Comparison of ENCODE assay signal across 24 cellular contexts in genomic region chr15:73249499-73249898, GRCh38.
"Had no signal": no experiment of that assay in that cellular context is flagged by ENCODE, and none has a peak within 500 bp of the region (broad histone marks: within the 10 kb centered on the region; RNA-seq: fewer than 3 reads in every experiment).

No MANE protein-coding gene starts in this region.

- H3K4me3 Mint-ChIP-seq: activated CD4-positive, alpha-beta T cell treated with anti-CD3 and anti-CD28 coated beads, Interleukin-2, amount 10 ng/mL, durations not matched to agents 7 days and 5 days; activated CD8-positive, alpha-beta T cell treated with anti-CD3 and anti-CD28 coated beads, Interleukin-2, amount 10 ng/mL, durations not matched to agents 7 days and 5 days; brain; natural killer cell had no signal

- H3K4me1 Mint-ChIP-seq: activated CD4-positive, alpha-beta T cell treated with anti-CD3 and anti-CD28 coated beads, Interleukin-2, amount 10 ng/mL, durations not matched to agents 7 days and 5 days; brain; natural killer cell had no signal

- H3K27ac Mint-ChIP-seq: activated CD4-positive, alpha-beta T cell treated with anti-CD3 and anti-CD28 coated beads, Interleukin-2, amount 10 ng/mL, durations not matched to agents 7 days and 5 days; activated CD8-positive, alpha-beta T cell treated with anti-CD3 and anti-CD28 coated beads, Interleukin-2, amount 10 ng/mL, durations not matched to agents 7 days and 5 days; activated naive CD4-positive, alpha-beta T cell treated with anti-CD3 and anti-CD28 coated beads, Interleukin-2, amount 50 U/mL, for 72 hours; natural killer cell had no signal

- H3K27me3 Mint-ChIP-seq: activated CD4-positive, alpha-beta T cell treated with anti-CD3 and anti-CD28 coated beads, Interleukin-2, amount 10 ng/mL, durations not matched to agents 7 days and 5 days; brain had no signal

- H3K36me3 ChIP-seq: right atrium auricular region had no signal

- H3K36me3 Mint-ChIP-seq: activated naive CD4-positive, alpha-beta T cell treated with anti-CD3 and anti-CD28 coated beads, Interleukin-2, amount 50 U/mL, for 72 hours; natural killer cell had no signal

- H3K9me3 ChIP-seq: esophagus muscularis mucosa, gastrocnemius medialis, psoas muscle, right atrium auricular region, upper lobe of right lung had no signal

- ATAC-seq: activated CD8-positive, alpha-beta T cell treated with anti-CD3 and anti-CD28 coated beads, Interleukin-2, amount 10 ng/mL, durations not matched to agents 7 days and 5 days; activated naive CD4-positive, alpha-beta T cell treated with anti-CD3 and anti-CD28 coated beads, Interleukin-2, amount 50 U/mL, for 72 hours; gastrocnemius medialis; left ventricle myocardium superior; natural killer cell; psoas muscle; stimulated activated naive CD8-positive, alpha-beta T cell treated with anti-CD3 and anti-CD28 coated beads, Interleukin-15, Interleukin-2, amounts not matched to agents 100 U/mL and 50 U/mL, for 24 hours; upper lobe of right lung had no signal

- H3K27me3 ChIP-seq: esophagus muscularis mucosa, gastrocnemius medialis, right atrium auricular region, upper lobe of right lung had no signal

- H3K27ac ChIP-seq: esophagus muscularis mucosa, gastrocnemius medialis, psoas muscle, right atrium auricular region, upper lobe of right lung, VCaP had no signal

- H3K4me3 ChIP-seq: esophagus muscularis mucosa, gastrocnemius medialis, psoas muscle, right atrium auricular region, upper lobe of right lung had no signal

- H3K4me1 ChIP-seq: gastrocnemius medialis, psoas muscle, right atrium auricular region, upper lobe of right lung had no signal

- H3K9me3 Mint-ChIP-seq: activated CD4-positive, alpha-beta T cell treated with anti-CD3 and anti-CD28 coated beads, Interleukin-2, amount 10 ng/mL, durations not matched to agents 7 days and 5 days; activated naive CD4-positive, alpha-beta T cell treated with anti-CD3 and anti-CD28 coated beads, Interleukin-2, amount 50 U/mL, for 72 hours; brain; natural killer cell had no signal

- DNase-seq: activated CD4-positive, alpha-beta T cell treated with anti-CD3 and anti-CD28 coated beads, Interleukin-2, amount 10 ng/mL, durations not matched to agents 7 days and 5 days; activated CD4-positive, CD25-positive, alpha-beta regulatory T cell treated with anti-CD3 and anti-CD28 coated beads, Interleukin-2, amount 50 U/mL, for 72 hours; activated CD8-positive, alpha-beta T cell treated with anti-CD3 and anti-CD28 coated beads, Interleukin-2, amount 10 ng/mL, durations not matched to agents 7 days and 5 days; activated T-cell treated with anti-CD3 and anti-CD28 coated beads, Interleukin-2, amount 50 U/mL, for 1 hour; aorta; dermis blood vessel endothelial cell; effector memory CD4-positive, alpha-beta T cell; gastrocnemius medialis; head of caudate nucleus; hypothalamus; left ventricle myocardium superior; mammary epithelial cell; midbrain; natural killer cell; psoas muscle; stimulated activated CD4-positive, alpha-beta T cell treated with anti-CD3 and anti-CD28 coated beads, Interleukin-4, amount 100 ng/mL, for 24 hours; stimulated activated naive CD8-positive, alpha-beta T cell treated with anti-CD3 and anti-CD28 coated beads, Interleukin-15, Interleukin-2, amounts not matched to agents 100 U/mL and 50 U/mL, for 24 hours; T-helper 2 cell; upper lobe of right lung had no signal
